ENCODE assay signal across 8 cellular contexts in the genomic region with DNA sequence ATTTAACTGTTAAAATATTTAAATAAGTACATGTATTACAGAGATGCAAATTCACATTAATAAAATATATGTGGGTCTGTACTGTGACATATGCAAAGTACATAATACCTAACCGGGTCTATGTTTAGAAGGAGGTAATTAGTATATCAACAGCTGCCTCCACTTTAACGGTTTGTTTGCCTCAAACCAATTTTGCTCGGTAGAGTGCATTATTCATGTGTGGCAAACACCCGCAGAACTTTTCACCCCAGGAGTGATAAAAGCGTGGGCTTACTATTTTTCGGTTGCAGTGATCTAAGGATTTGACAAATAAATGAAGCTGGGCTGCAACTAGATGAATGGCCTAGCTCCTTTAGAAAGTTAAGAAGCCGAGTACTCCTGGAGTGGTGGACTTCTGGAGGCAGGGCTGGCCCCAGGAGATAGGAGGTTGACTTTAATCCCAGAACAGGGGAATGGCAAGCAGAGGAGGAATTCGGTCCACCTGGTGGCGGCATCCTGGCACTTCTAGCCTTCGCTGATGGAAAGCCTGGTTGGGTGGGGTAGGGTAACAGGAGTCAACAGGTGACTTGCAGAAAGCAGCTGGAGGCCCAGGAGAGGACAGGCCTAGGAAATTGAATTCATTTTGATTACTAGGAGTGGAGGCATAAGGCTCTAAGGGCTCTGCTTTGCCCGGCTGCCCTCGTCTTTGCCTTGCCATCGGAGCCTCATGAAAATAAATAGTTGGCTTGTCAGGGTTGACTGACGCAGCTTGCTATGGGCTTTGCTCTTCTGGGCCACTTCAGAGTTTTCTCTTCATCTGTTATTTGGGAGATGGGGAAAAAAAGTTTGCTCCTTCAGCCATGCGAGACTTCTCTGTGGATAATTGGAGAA. TPM values are rescaled to one million over a fixed set of nuclear protein-coding genes. Genes with fewer than 3 reads are reported as not detected.
DNase-seq lines count a peak whose midpoint lies in the region; ATAC-seq and TF ChIP-seq lines count a peak whose summit lies in the region.

No MANE protein-coding gene starts in this region.

- DNase-seq in DMS 273 treated with DMSO at 0.1 percent for 48 hours (lab: John Stamatoyannopoulos, UW) (peak; percentile 47), NCI-H526 treated with DMSO at 0.1 percent for 48 hours (lab: John Stamatoyannopoulos, UW) (peak; percentile 97), progenitor cell of endocrine pancreas (ENCODE audit: low spot score, unreplicated experiment) (peak; percentile 22), mesothelial cell of epicardium (ENCODE audit: low spot score in 2 of 2, unreplicated experiment in 2 of 2) (no peak)
- DNase-seq in stimulated activated CD4-positive, alpha-beta T cell treated with anti-CD3 and anti-CD28 coated beads, Interleukin-15, amount 100 ng/mL, for 24 hours, result no peak

- intact Hi-C loops in dendritic cell treated with granulocyte-macrophage colony-stimulating factor and Interleukin-4, amounts not matched to agents 40 ng/mL and 50 ng/mL, for 4 days (cut with micrococcal nuclease), result loop anchor here (5.0 kb wide), 1 partner anchor 66 kb away; no protein-coding TSS in a partner anchor

- peak overlapping the region; percentile 52 for H3K4me3 Mint-ChIP-seq in dendritic cell treated with granulocyte-macrophage colony-stimulating factor and Interleukin-4, amounts not matched to agents 40 ng/mL and 50 ng/mL, for 4 days
- H3K4me3 Mint-ChIP-seq in progenitor cell of endocrine pancreas (ENCODE audit: low read depth), result no peak overlapping the region
- no peak overlapping the region for H3K4me3 Mint-ChIP-seq in mesothelial cell of epicardium

- peak; percentile 58 for TF ChIP-seq CTCF in progenitor cell of endocrine pancreas (IDR thresholded peaks at IDR 0.05; ENCODE audit: unreplicated experiment)
- no peak for TF ChIP-seq CTCF in mesothelial cell of epicardium (IDR thresholded peaks at IDR 0.05; ENCODE audit: unreplicated experiment)

- no peaks in the 10 kb centered on the region for H3K9me3 Mint-ChIP-seq in dendritic cell treated with granulocyte-macrophage colony-stimulating factor and Interleukin-4, amounts not matched to agents 40 ng/mL and 50 ng/mL, for 4 days
- H3K9me3 Mint-ChIP-seq in progenitor cell of endocrine pancreas (ENCODE audit: low read depth), result no peaks in the 10 kb centered on the region
- no peaks in the 10 kb centered on the region for H3K9me3 Mint-ChIP-seq in mesothelial cell of epicardium

- H3K36me3 Mint-ChIP-seq in dendritic cell treated with granulocyte-macrophage colony-stimulating factor and Interleukin-4, amounts not matched to agents 40 ng/mL and 50 ng/mL, for 4 days (ENCODE audit: low read depth), result peaks cover 27% of the 10 kb centered on the region
- H3K36me3 Mint-ChIP-seq in progenitor cell of endocrine pancreas (ENCODE audit: insufficient read depth) (no peaks in the 10 kb centered on the region), mesothelial cell of epicardium (no peaks in the 10 kb centered on the region)

- H3K4me1 Mint-ChIP-seq in dendritic cell treated with granulocyte-macrophage colony-stimulating factor and Interleukin-4, amounts not matched to agents 40 ng/mL and 50 ng/mL, for 4 days (ENCODE audit: low read depth), result peaks cover 67% of the 10 kb centered on the region
- peaks cover 12% of the 10 kb centered on the region for H3K4me1 Mint-ChIP-seq in progenitor cell of endocrine pancreas (ENCODE audit: low read depth)
- peaks cover 3% of the 10 kb centered on the region for H3K4me1 Mint-ChIP-seq in mesothelial cell of epicardium

- H3K27ac Mint-ChIP-seq in dendritic cell treated with granulocyte-macrophage colony-stimulating factor and Interleukin-4, amounts not matched to agents 40 ng/mL and 50 ng/mL, for 4 days, result peak overlapping the region; percentile 97
- H3K27ac Mint-ChIP-seq in progenitor cell of endocrine pancreas, result no peak overlapping the region
- no peak overlapping the region for H3K27ac Mint-ChIP-seq in mesothelial cell of epicardium

- H3K27me3 Mint-ChIP-seq in dendritic cell treated with granulocyte-macrophage colony-stimulating factor and Interleukin-4, amounts not matched to agents 40 ng/mL and 50 ng/mL, for 4 days, result no peaks in the 10 kb centered on the region
- peaks cover 62% of the 10 kb centered on the region for H3K27me3 Mint-ChIP-seq in progenitor cell of endocrine pancreas
- peaks cover 87% of the 10 kb centered on the region for H3K27me3 Mint-ChIP-seq in mesothelial cell of epicardium (ENCODE audit: low read depth)

- peak; percentile 24 for ATAC-seq in HG02678 (IDR thresholded peaks at IDR 0.05; ENCODE audit: unreplicated experiment)
- no peak for ATAC-seq in HG03045 (IDR thresholded peaks at IDR 0.05; ENCODE audit: unreplicated experiment)

RNA-seq across cellular contexts. Expression of a gene that starts 2.4 kb away (rescaled TPM):
- total RNA-seq in progenitor cell of endocrine pancreas (4.8 and 7.7 TPM in 2 replicates), mesothelial cell of epicardium (1.9 to 2.2 TPM (median 1.9 TPM) in 3 replicates)

Comparison
In these comparisons a context has a peak if more than half of its experiments do, and no peak if none do; other contexts are left out.
1. DNase-seq: peak in DMS 273 treated with DMSO at 0.1 percent for 48 hours (single experiment), NCI-H526 treated with DMSO at 0.1 percent for 48 hours (single experiment) and progenitor cell of endocrine pancreas (single experiment); none in mesothelial cell of epicardium (0 of 2) and stimulated activated CD4-positive, alpha-beta T cell treated with anti-CD3 and anti-CD28 coated beads, Interleukin-15, amount 100 ng/mL, for 24 hours (single experiment).